In the genomic region with DNA sequence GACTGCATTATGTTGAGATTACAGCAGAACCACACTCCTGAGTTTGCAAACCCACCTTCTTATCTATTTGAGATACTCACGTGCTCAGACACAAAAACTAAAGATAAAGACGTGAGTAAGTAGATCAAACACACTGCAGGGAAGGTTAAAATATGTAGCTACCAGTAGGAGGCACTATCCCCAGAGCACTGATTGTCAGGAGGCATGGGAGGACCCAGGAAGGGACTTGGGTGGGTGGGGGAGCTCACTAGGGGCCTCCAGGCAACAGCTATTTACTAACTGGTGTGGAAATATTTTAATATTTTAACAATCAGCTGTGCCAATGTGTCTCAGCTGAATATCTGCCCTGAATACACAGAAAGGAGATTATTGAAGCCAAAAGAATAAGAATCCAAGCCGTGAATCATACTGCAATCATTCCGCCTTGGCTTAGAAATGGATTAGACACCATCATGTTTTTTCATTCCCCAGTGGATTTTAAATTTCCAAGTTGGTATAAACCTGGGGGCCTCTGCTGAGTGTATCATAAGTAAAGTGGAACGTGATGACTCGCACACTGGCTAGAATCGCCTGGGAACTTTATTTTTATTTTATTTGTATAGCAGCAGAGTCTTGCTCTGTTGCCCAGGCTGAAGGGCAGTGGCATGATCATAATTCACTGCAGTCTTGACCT, we compare ENCODE assay signal across 1 cellular context.
TF ChIP-seq lines count a peak whose summit lies in the region.

No MANE protein-coding gene starts in this region.

TF ChIP-seq in H1, 55 proteins besides CTCF, POLR2A, EP300 and RAD21 (continued from another document):
- TF ChIP-seq ATF3 (IDR thresholded peaks at IDR 0.05; ENCODE audit: insufficient read depth, low read depth, low read length) (no peak), RBBP5 (IDR thresholded peaks at IDR 0.05; ENCODE audit: borderline replicate concordance, low read depth, low read length) (no peak), FOSL1 (IDR thresholded peaks at IDR 0.05; ENCODE audit: insufficient read depth, low read depth, low read length) (no peak), GABPA (IDR thresholded peaks at IDR 0.05; ENCODE audit: borderline replicate concordance, insufficient read depth, low read length) (no peak), SAP30 (IDR thresholded peaks at IDR 0.05; ENCODE audit: insufficient read depth, insufficient replicate concordance, low read length) (no peak), USF2 (IDR thresholded peaks at IDR 0.05; ENCODE audit: low read length) (no peak)
